In the genomic region with DNA sequence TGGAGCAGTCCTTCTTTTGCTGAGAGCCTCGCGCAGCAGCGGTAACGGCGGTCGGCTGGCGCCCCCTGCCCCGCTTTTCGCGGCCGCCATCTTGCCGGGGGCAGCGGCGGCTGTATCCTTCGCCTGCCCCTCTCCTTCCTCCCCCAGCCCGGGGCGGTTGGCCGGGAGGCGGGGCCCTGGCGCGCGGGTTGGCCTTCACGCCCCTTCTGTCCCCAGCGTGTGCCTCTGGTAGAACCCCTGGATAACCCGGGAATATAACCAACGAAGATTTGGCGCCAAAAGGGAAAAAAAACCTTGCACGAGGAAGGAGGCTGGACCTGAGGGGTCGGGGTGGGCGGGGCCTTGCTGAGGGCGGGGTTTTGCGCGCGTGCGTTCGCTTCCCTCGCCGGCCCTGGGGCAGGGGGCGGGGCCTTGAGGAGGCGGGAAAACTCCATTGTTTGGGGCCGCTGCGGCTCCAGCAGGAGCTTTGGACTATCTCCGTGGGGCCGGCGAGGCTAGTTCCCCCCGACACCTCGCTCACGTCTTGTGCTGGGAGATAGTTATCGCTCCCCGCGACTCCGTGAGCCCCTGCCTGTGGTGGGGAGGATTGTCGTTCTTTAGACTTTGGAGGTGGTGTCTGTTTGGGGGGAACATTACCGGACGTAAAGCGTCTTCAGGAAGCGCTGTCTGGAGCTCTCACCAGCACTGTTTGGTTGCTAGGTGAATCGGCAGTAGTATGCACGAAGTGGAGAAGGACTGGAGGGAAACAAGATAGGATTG, we compare ENCODE assay signal across 8 cellular contexts. TPM values are rescaled to one million over a fixed set of nuclear protein-coding genes. Genes with fewer than 3 reads are reported as not detected.
DNase-seq lines count a peak whose midpoint lies in the region; ATAC-seq and TF ChIP-seq lines count a peak whose summit lies in the region.

No MANE protein-coding gene starts in this region.

- no peaks in the 10 kb centered on the region for H3K9me3 ChIP-seq in MG63
- no peaks in the 10 kb centered on the region for H3K9me3 ChIP-seq in RWPE2 (ENCODE audit: severe bottlenecking)

- H3K4me3 Mint-ChIP-seq in GM23338: peak overlapping the region; percentile 100
- H3K4me3 Mint-ChIP-seq in nephron progenitor cell: peak overlapping the region; percentile 97

- peaks cover 16% of the 10 kb centered on the region for H3K27me3 Mint-ChIP-seq in GM23338 (ENCODE audit: insufficient read depth, low read depth, poor library complexity)
- H3K27me3 Mint-ChIP-seq in nephron progenitor cell (ENCODE audit: low read depth, poor library complexity): no peaks in the 10 kb centered on the region

- H2AFZ ChIP-seq in GM23338: no peak overlapping the region

- H3K27me3 ChIP-seq in GM23338 (ENCODE audit: insufficient read depth) (no peaks in the 10 kb centered on the region), MG63 (no peaks in the 10 kb centered on the region), RWPE2 (ENCODE audit: insufficient read depth, poor library complexity, severe bottlenecking) (no peaks in the 10 kb centered on the region)

- H3K79me2 ChIP-seq in GM23338 (replicated peaks; ENCODE audit: insufficient read depth): peaks cover 60% of the 10 kb centered on the region

- H3K36me3 ChIP-seq in GM23338 (ENCODE audit: insufficient read depth) (peaks cover 19% of the 10 kb centered on the region), MG63 (peaks cover 9% of the 10 kb centered on the region), RWPE2 (ENCODE audit: low read depth) (peaks cover 15% of the 10 kb centered on the region)

- peak; percentile 97 for DNase-seq in DMS 273 (lab: John Stamatoyannopoulos, UW; ENCODE audit: unreplicated experiment)
- DNase-seq in GM23338 (ENCODE audit: low spot score): peak; percentile 97
- DNase-seq in MG63: peak; percentile 83
- peak; percentile 83 for DNase-seq in RWPE2 (ENCODE audit: low spot score)
- DNase-seq in activated effector memory CD4-positive, alpha-beta T cell treated with Interleukin-2 at 50 U/mL for 16 hours: peak; percentile 83
- peak; percentile 73 for DNase-seq in fibroblast of the conjunctiva (ENCODE audit: low read depth)
- peak; percentile 96 for DNase-seq in nephron progenitor cell
- peak; percentile 93 for DNase-seq in stimulated activated naive CD8-positive, alpha-beta T cell treated with anti-CD3 and anti-CD28 coated beads, Interleukin-15, Interleukin-2, amounts not matched to agents 100 U/mL and 50 U/mL, for 24 hours

- peaks cover 27% of the 10 kb centered on the region for H3K4me1 Mint-ChIP-seq in GM23338
- H3K4me1 Mint-ChIP-seq in nephron progenitor cell: peaks cover 19% of the 10 kb centered on the region

- H4K20me1 ChIP-seq in GM23338 (replicated peaks; ENCODE audit: insufficient read depth): peaks cover 40% of the 10 kb centered on the region

- peak overlapping the region; percentile 95 for H3K4me2 ChIP-seq in GM23338

- H3K27ac Mint-ChIP-seq in GM23338 (peak overlapping the region; percentile 100), nephron progenitor cell (peak overlapping the region; percentile 100)

- ATAC-seq in GM23338 (peak; percentile 48), RWPE2 (ENCODE audit: low read depth) (peak; percentile 40)
- peak; percentile 48 for ATAC-seq in stimulated activated naive CD8-positive, alpha-beta T cell treated with anti-CD3 and anti-CD28 coated beads, Interleukin-15, Interleukin-2, amounts not matched to agents 100 U/mL and 50 U/mL, for 24 hours

- H3K4me3 ChIP-seq in GM23338 (peak overlapping the region; percentile 89), MG63 (peak overlapping the region; percentile 98), RWPE2 (ENCODE audit: severe bottlenecking) (peak overlapping the region; percentile 75)

- H3K36me3 Mint-ChIP-seq in GM23338 (ENCODE audit: low read depth): peaks cover 42% of the 10 kb centered on the region
- peaks cover 29% of the 10 kb centered on the region for H3K36me3 Mint-ChIP-seq in nephron progenitor cell (ENCODE audit: low read depth)

- peaks cover 6% of the 10 kb centered on the region; the same call in 1 of the 2 replicates for H3F3A ChIP-seq in GM23338 (replicated peaks; ENCODE audit: low read depth)

- TF ChIP-seq CTCF in GM23338 (conservative IDR thresholded peaks at IDR 0.05; ENCODE audit: low read depth in 2 of 2) (peak in 1 of 2 experiments; percentile 32; a peak in 2 of 4 replicates), RWPE2 (IDR thresholded peaks at IDR 0.05; ENCODE audit: poor library complexity, severe bottlenecking) (peak; percentile 30), nephron progenitor cell (IDR thresholded peaks at IDR 0.05) (no peak)

- peak overlapping the region; percentile 100 for H3K27ac ChIP-seq in GM23338 (ENCODE audit: low read depth)
- peak overlapping the region; percentile 73 for H3K27ac ChIP-seq in RWPE2 (ENCODE audit: poor library complexity, severe bottlenecking)

- H3K9me2 ChIP-seq in GM23338 (ENCODE audit: insufficient read depth): no peaks in the 10 kb centered on the region

- H3K4me1 ChIP-seq in GM23338 (ENCODE audit: insufficient read depth) (peaks cover 21% of the 10 kb centered on the region), RWPE2 (ENCODE audit: insufficient read depth, poor library complexity, severe bottlenecking) (no peaks in the 10 kb centered on the region)

- H3K9me3 Mint-ChIP-seq in GM23338 (peaks cover 4% of the 10 kb centered on the region; the same call in 2 of the 3 replicates), nephron progenitor cell (no peaks in the 10 kb centered on the region)

TF ChIP-seq in GM23338, 12 proteins besides CTCF, POLR2A, EP300 and RAD21:
- TF ChIP-seq EZH2phosphoT487 (IDR thresholded peaks at IDR 0.05; ENCODE audit: unreplicated experiment): no peak
- TF ChIP-seq POLR2AphosphoS5 (IDR thresholded peaks at IDR 0.05; ENCODE audit: low read depth): peak; percentile 52; the same call in 1 of the 2 replicates
TF ChIP-seq in GM23338: peak in this region for 1.

RNA-seq across cellular contexts. Expression of a gene that starts 0.7 kb away (rescaled TPM):
- 254 and 294 TPM in 2 replicates for total RNA-seq in GM23338 (2014; rRNA removed; shearing (Covaris generic))
- polyA plus RNA-seq in GM23338 (2016; fragmentation: Nextera tagmentation; extraction: Ambion mirVana): 1,008 and 1,039 TPM in 2 replicates
- total RNA-seq in MG63 (2014; rRNA removed; shearing (Covaris generic); ENCODE audit: low replicate concordance): 32.2 and 50.9 TPM in 2 replicates

RNA-seq across cellular contexts. Expression of a gene that starts 33.9 kb away (rescaled TPM):
- 172 and 186 TPM in 2 replicates for total RNA-seq in GM23338 (2014; rRNA removed; shearing (Covaris generic))
- polyA plus RNA-seq in GM23338 (2016; fragmentation: Nextera tagmentation; extraction: Ambion mirVana): 275 and 293 TPM in 2 replicates
- total RNA-seq in MG63 (2014; rRNA removed; shearing (Covaris generic); ENCODE audit: low replicate concordance): 60.7 and 93.8 TPM in 2 replicates

RNA-seq across cellular contexts. Expression of a gene that starts 39.3 kb away (rescaled TPM):
- total RNA-seq in GM23338 (2014; rRNA removed; shearing (Covaris generic)): 1.0 and 2.2 TPM in 2 replicates
- polyA plus RNA-seq in GM23338 (2016; fragmentation: Nextera tagmentation; extraction: Ambion mirVana): 0.57 and 0.90 TPM in 2 replicates
- not detected in 2 replicates for total RNA-seq in MG63 (2014; rRNA removed; shearing (Covaris generic); ENCODE audit: low replicate concordance)

Comparison
In these comparisons a context has a peak if more than half of its experiments do, and no peak if none do; other contexts are left out.
1. Peak in every context shown above with its lines: DNase-seq, ATAC-seq, H3K4me3 ChIP-seq and H3K27ac ChIP-seq.